Comparison of ENCODE assay signal across 21 cellular contexts in genomic region chr20:54098044-54098443, GRCh38. TPM values are rescaled to one million over a fixed set of nuclear protein-coding genes. Genes with fewer than 3 reads are reported as not detected.
DNase-seq lines count a peak whose midpoint lies in the region; ATAC-seq, FAIRE-seq and TF ChIP-seq lines count a peak whose summit lies in the region.
"Had no signal": no experiment of that assay in that cellular context is flagged by ENCODE, and none has a peak within 500 bp of the region (broad histone marks: within the 10 kb centered on the region; RNA-seq: fewer than 3 reads in every experiment).

No MANE protein-coding gene starts in this region.

- TF ChIP-seq RAD21 in A549 (conservative IDR thresholded peaks at IDR 0.05 in 1 of 2, IDR thresholded peaks at IDR 0.05 in 1 of 2) (no peak), K562 (CRISPR knock-in tag; conservative IDR thresholded peaks at IDR 0.05 in 1 of 2, IDR thresholded peaks at IDR 0.05 in 1 of 2) (no peak)

- H3K4me3 ChIP-seq in A549, result no peak overlapping the region
- no peak overlapping the region for H3K4me3 ChIP-seq in GM23248
- no peak overlapping the region for H3K4me3 ChIP-seq in K562
- no peak overlapping the region for H3K4me3 ChIP-seq in mammary epithelial cell (replicated peaks in 1 of 3; ENCODE audit: insufficient read depth in 1 of 3, low read depth in 2 of 3, low read length in 3 of 3)
- H3K4me3 ChIP-seq: GM23338 had no signal

- POLR2A ChIA-PET in A549 (lab: Yijun Ruan, JAX) (interaction anchor here (1.8 to 2.0 kb wide), 2 partner anchors 51 to 53 kb away, joined by 8 to 24 read pairs; no protein-coding TSS in a partner anchor), K562 (lab: Yijun Ruan, JAX) (no interaction called here)

- no peaks in the 10 kb centered on the region for H3K9me1 ChIP-seq in K562 (ENCODE audit: control insufficient read depth, insufficient read depth, low read length)

- H3K9me2 ChIP-seq in GM23248 (ENCODE audit: insufficient read depth), result no peaks in the 10 kb centered on the region

- DNase-seq in A549 (ENCODE audit: low read depth in 1 of 2, low spot score in 1 of 2), result no peak
- DNase-seq in GM23248, result peak; percentile 42
- no peak for DNase-seq in K562 (ENCODE audit: extremely low read depth in 1 of 4, low spot score in 3 of 4)
- DNase-seq in renal cortical epithelial cell (ENCODE audit: low read depth), result peak; percentile 38
- no peak for DNase-seq in mammary epithelial cell
- no peak for DNase-seq in iPS-NIHi11 (ENCODE audit: low spot score)
- DNase-seq in islet precursor cell, result no peak
- DNase-seq: C1 segment of cervical spinal cord; Caco-2; CD4-positive, CD25-positive, alpha-beta regulatory T cell; DMS153; DMS79; GDM1; HCEC 1CT had no signal

- peak overlapping the region; percentile 92 to 98 for H3K27ac ChIP-seq in A549
- no peak overlapping the region for H3K27ac ChIP-seq in GM23248
- no peak overlapping the region for H3K27ac ChIP-seq in K562 (ENCODE audit: extremely low read depth, low read depth, low read length)
- H3K27ac ChIP-seq in mammary epithelial cell (ENCODE audit: insufficient read depth, low read depth, low read length), result no peak overlapping the region
- H3K27ac ChIP-seq: 22Rv1 had no signal

- ATAC-seq in A549 (peak in 1 of 2 experiments; percentile 5; a peak in 1 of 6 replicates), K562 (no peak)
- ATAC-seq: GM23338 had no signal

- H3K9ac ChIP-seq in GM23248, result no peak overlapping the region
- H3K9ac ChIP-seq in K562 (ENCODE audit: insufficient read depth in 1 of 2, low read depth in 2 of 2, low read length in 2 of 2), result no peak overlapping the region
- no peak overlapping the region for H3K9ac ChIP-seq in mammary epithelial cell (ENCODE audit: insufficient read depth, low read length)

- peaks cover 34% of the 10 kb centered on the region for H3K4me1 ChIP-seq in A549
- peaks cover 3% of the 10 kb centered on the region; the same call in 1 of the 2 replicates for H3K4me1 ChIP-seq in GM23248 (ENCODE audit: insufficient read depth)
- H3K4me1 ChIP-seq in K562 (replicated peaks in 1 of 2; ENCODE audit: control insufficient read depth in 2 of 2, insufficient read depth in 2 of 2, low read length in 2 of 2), result no peaks in the 10 kb centered on the region
- no peaks in the 10 kb centered on the region for H3K4me1 ChIP-seq in mammary epithelial cell (ENCODE audit: insufficient read depth, low read length)
- H3K4me1 ChIP-seq: Caco-2 had no signal

- in situ Hi-C loops in GM23248 (cut with MboI), result loop anchor here (5.0 kb wide), 1 partner anchor 99 kb away; no protein-coding TSS in a partner anchor
- in situ Hi-C loops in K562 (cut with MboI), result loop anchor here (10.0 kb wide), 1 partner anchor 547 kb away; no protein-coding TSS in a partner anchor
- in situ Hi-C loops in mammary epithelial cell (cut with MboI; ENCODE audit: low sequenced_read_pairs in 2 of 2), result loop anchor here (5.0 to 10.0 kb wide), 2 partner anchors 99 to 547 kb away; no protein-coding TSS in a partner anchor

- no peak for FAIRE-seq in A549 (lab: Jason Lieb, UNC)
- FAIRE-seq in K562 (lab: Jason Lieb, UNC), result no peak
- FAIRE-seq: GM12892, GM18507, H54 had no signal

- TF ChIP-seq POLR2A in A549 (IDR thresholded peaks at IDR 0.05; ENCODE audit: low read length) (no peak), K562 (conservative IDR thresholded peaks at IDR 0.05) (no peak)

- H2AFZ ChIP-seq in GM23248 (no peak overlapping the region), K562 (ENCODE audit: low read depth, low read length) (no peak overlapping the region), mammary epithelial cell (ENCODE audit: low read depth, low read length) (no peak overlapping the region)
- H2AFZ ChIP-seq: GM23338 had no signal

- TF ChIP-seq EP300 in A549 (IDR thresholded peaks at IDR 0.05), result no peak
- no peak for TF ChIP-seq EP300 in K562 (IDR thresholded peaks at IDR 0.05; ENCODE audit: low read length)

- BruUV-seq in K562 (replicated peaks; lab: Mats Ljungman, UMichigan) (no TSS peak), mammary epithelial cell (replicated peaks; lab: Mats Ljungman, UMichigan) (no TSS peak)

- H3K9me3 ChIP-seq in A549, result no peaks in the 10 kb centered on the region
- H3K9me3 ChIP-seq in GM23248 (ENCODE audit: low read depth), result no peaks in the 10 kb centered on the region
- H3K9me3 ChIP-seq in K562 (replicated peaks; ENCODE audit: control insufficient read depth, insufficient read depth, low read depth, low read length), result no peaks in the 10 kb centered on the region
- H3K9me3 ChIP-seq in mammary epithelial cell (replicated peaks; ENCODE audit: insufficient read depth, low read length), result no peaks in the 10 kb centered on the region
- H3K9me3 ChIP-seq: Caco-2 had no signal

- H4K20me1 ChIP-seq in GM23248 (ENCODE audit: insufficient read depth) (no peaks in the 10 kb centered on the region), K562 (replicated peaks; ENCODE audit: control insufficient read depth, insufficient read depth, low read length) (no peaks in the 10 kb centered on the region), mammary epithelial cell (ENCODE audit: insufficient read depth, low read length) (no peaks in the 10 kb centered on the region)

- H3F3A ChIP-seq in GM23248 (ENCODE audit: insufficient read depth), result no peaks in the 10 kb centered on the region

- 73% methylated on average over 3 of the region's 3 CpGs for WGBS in A549 (ENCODE audit: missing lambda C conversion rate)
- 80 to 85% methylated on average over 3 of the region's 3 CpGs for WGBS in GM23248 (ENCODE audit: low coverage in 1 of 2, low lambda C conversion rate in 2 of 2, missing lambda C conversion rate in 2 of 2), 2 experiments
- 0% methylated on average over 3 of the region's 3 CpGs for WGBS in K562 (ENCODE audit: insufficient coverage, low coverage, missing lambda C conversion rate)
- WGBS in mammary epithelial cell (ENCODE audit: low coverage, missing lambda C conversion rate), result 92% methylated on average over 2 of the region's 3 CpGs

- intact Hi-C loops in K562 (cut with micrococcal nuclease) (loop anchor here (5.0 kb wide), 1 partner anchor 59 kb away; no protein-coding TSS in a partner anchor), mammary epithelial cell (cut with micrococcal nuclease) (no loop called here)

- H3K36me3 ChIP-seq in GM23248 (ENCODE audit: low read depth) (no peaks in the 10 kb centered on the region), K562 (ENCODE audit: control insufficient read depth, insufficient read depth, low read length) (no peaks in the 10 kb centered on the region), mammary epithelial cell (ENCODE audit: insufficient read depth, low read length) (no peaks in the 10 kb centered on the region)

- no peak for TF ChIP-seq CTCF in A549 (IDR thresholded peaks at IDR 0.05)
- TF ChIP-seq CTCF in K562 (IDR thresholded peaks at IDR 0.05 in 2 of 3, conservative IDR thresholded peaks at IDR 0.05 in 1 of 3; ENCODE audit: insufficient read depth in 2 of 3, low read depth in 1 of 3, low read length in 3 of 3), result no peak
- no peak for TF ChIP-seq CTCF in mammary epithelial cell (conservative IDR thresholded peaks at IDR 0.05 in 1 of 2, IDR thresholded peaks at IDR 0.05 in 1 of 2; ENCODE audit: extremely low read depth in 1 of 2, insufficient read depth in 1 of 2, low read depth in 1 of 2, low read length in 2 of 2)

- dilution Hi-C loops in mammary epithelial cell (cut with HindIII; ENCODE audit: low sequenced_read_pairs), result no loop called here

- peak overlapping the region; percentile 9; the same call in 1 of the 3 replicates for H3K4me2 ChIP-seq in A549
- no peak overlapping the region for H3K4me2 ChIP-seq in GM23248 (ENCODE audit: unreplicated experiment)
- no peak overlapping the region for H3K4me2 ChIP-seq in K562 (ENCODE audit: insufficient read depth, low read length)
- H3K4me2 ChIP-seq in mammary epithelial cell (ENCODE audit: insufficient read depth, low read depth, low read length), result no peak overlapping the region
- H3K4me2 ChIP-seq: GM23338 had no signal

- CTCF ChIA-PET in A549 (lab: Yijun Ruan, JAX), result interaction anchor here (1.5 to 19.2 kb wide), 16 partner anchors 8 to 157 kb away, joined by 4 to 655 read pairs (median 12); partner anchors contain the start of gene PFDN4
- CTCF ChIA-PET in K562 (lab: Yijun Ruan, JAX; ENCODE audit: low intra/inter-chr PET ratio), result interaction anchor here (2.4 to 2.7 kb wide), 2 partner anchors 101 to 549 kb away, joined by 21 to 30 read pairs; no protein-coding TSS in a partner anchor
- CTCF ChIA-PET in mammary epithelial cell (lab: Charles Lee; ENCODE audit: low non-redundant PET), result no interaction called here

- no peaks in the 10 kb centered on the region for H3K27me3 ChIP-seq in GM23248 (replicated peaks; ENCODE audit: insufficient read depth)
- H3K27me3 ChIP-seq in K562 (ENCODE audit: control insufficient read depth in 2 of 2, insufficient read depth in 2 of 2, low read length in 2 of 2), result no peaks in the 10 kb centered on the region
- H3K27me3 ChIP-seq in mammary epithelial cell (ENCODE audit: insufficient read depth, low read length), result no peaks in the 10 kb centered on the region

- H3K79me2 ChIP-seq in GM23248 (ENCODE audit: insufficient read depth) (no peaks in the 10 kb centered on the region), K562 (ENCODE audit: control insufficient read depth, insufficient read depth, low read length) (no peaks in the 10 kb centered on the region), mammary epithelial cell (ENCODE audit: insufficient read depth, low read length) (no peaks in the 10 kb centered on the region)

RNA-seq across cellular contexts. Expression of gene BCAS1, which starts 27.6 kb away (rescaled TPM):
- polyA plus RNA-seq in A549 (2011; rRNA removed) (3.9 and 7.9 TPM in 2 replicates), A549 (2017; fragmentation: RNase III; extraction: RNeasy Plus Mini Kit Qiagen cat#74134 plus additional on column Dnase treatment) (1.2 to 1.4 TPM (median 1.3 TPM) in 3 replicates), GM23248 (2016; fragmentation: Nextera tagmentation; extraction: Ambion mirVana) (0.38 and 0.41 TPM in 2 replicates), K562 (2011; rRNA removed) (0.18 and 0.19 TPM in 2 replicates), K562 (2014; fragmentation: Illumina TruSeq; extraction: Trizol) (1.3 and 2.3 TPM in 2 replicates), K562 (2014; fragmentation: Nextera tagmentation; extraction: Ambion mirVana) (under 1 TPM; 0.37 to 0.63 TPM), K562 (2014; rRNA removed) (1.0 and 1.1 TPM in 2 replicates), mammary epithelial cell (not detected)
- 0.96 and 0.98 TPM in 2 replicates for polyA plus RNA-seq in A549 (2012; cell fraction: cytosol; rRNA removed)
- polyA plus RNA-seq in A549 (2012; cell fraction: nucleus; rRNA removed), result 0.73 and 1.2 TPM in 2 replicates
- 3.2 and 3.6 TPM in 2 replicates for polyA minus RNA-seq in A549 (2011; rRNA and poly(A)+ RNA removed)
- not detected in 2 replicates for total RNA-seq in GM23248 (2014; rRNA removed; shearing (Covaris generic))
- total RNA-seq in K562 (2011; cell fraction: chromatin; rRNA removed; ENCODE audit: low replicate concordance), result 0.58 and 0.92 TPM in 2 replicates
- total RNA-seq in K562 (2011; cell fraction: nucleolus; rRNA removed), result 0.39 and 0.67 TPM in 2 replicates
- total RNA-seq in K562 (2011; cell fraction: nucleoplasm; rRNA removed), result 0.51 and 0.69 TPM in 2 replicates
- total RNA-seq in K562 (2014; rRNA removed) (1.6 and 1.8 TPM in 2 replicates), K562 (2014; rRNA removed; fragmentation: Illumina TruSeq; extraction: Trizol) (1.1 and 1.5 TPM in 2 replicates), K562 (2015; rRNA removed; fragmentation: Illumina TruSeq; extraction: Trizol) (0.54 and 0.57 TPM in 2 replicates), K562 (2021) (0.93 and 1.0 TPM in 2 replicates), renal cortical epithelial cell (0.10 and 0.17 TPM in 2 replicates), mammary epithelial cell (not detected)
- polyA plus RNA-seq in K562 (2011; cell fraction: cytosol; rRNA removed), result 0.07 and 0.15 TPM in 2 replicates
- polyA plus RNA-seq in K562 (2011; cell fraction: nucleus; rRNA removed), result 0.20 and 0.24 TPM in 2 replicates
- 0.76 and 1.8 TPM in 2 replicates for polyA plus RNA-seq in K562 (2012)
- 0.18 and 0.25 TPM in 2 replicates for polyA minus RNA-seq in K562 (2011; rRNA and poly(A)+ RNA removed)
- not detected in 2 replicates for polyA minus RNA-seq in K562 (2011; cell fraction: cytosol; rRNA and poly(A)+ RNA removed)
- polyA minus RNA-seq in K562 (2011; cell fraction: nucleus; rRNA and poly(A)+ RNA removed), result 0.33 and 0.40 TPM in 2 replicates
- polyA minus RNA-seq in mammary epithelial cell, result not detected
- total RNA-seq: Daoy had no signal
- polyA plus RNA-seq: AG04450 had no signal

Comparison
In these comparisons a context has a peak if more than half of its experiments do, and no peak if none do; other contexts are left out.
1. DNase-seq: peak in GM23248 (single experiment) and renal cortical epithelial cell (single experiment); none in A549 (0 of 2), K562 (0 of 4), mammary epithelial cell (single experiment), iPS-NIHi11 (single experiment) and islet precursor cell (single experiment).
2. H3K27ac ChIP-seq: peak in A549 (2 of 2); none in GM23248 (single experiment), K562 (single experiment) and mammary epithelial cell (single experiment).